In genomic region chr21:42425603-42425985, GRCh38 we compare ENCODE assay signal across 1 cellular context.
TF ChIP-seq lines count a peak whose summit lies in the region.

No MANE protein-coding gene starts in this region.

TF ChIP-seq in HepG2, 621 proteins besides CTCF, POLR2A, EP300 and RAD21:
- TF ChIP-seq E2F5 (CRISPR knock-in tag; conservative IDR thresholded peaks at IDR 0.05) (no peak), TBL1XR1 (IDR thresholded peaks at IDR 0.05; ENCODE audit: borderline replicate concordance, low read length, partially characterized antibody) (no peak), FOSL2 (CRISPR knock-in tag; IDR thresholded peaks at IDR 0.05) (0 out of 2 replicates have a peak, but pooled peaks have one; percentile 17), NFE2 (CRISPR knock-in tag; IDR thresholded peaks at IDR 0.05) (no peak), MAZ (IDR thresholded peaks at IDR 0.05; ENCODE audit: borderline replicate concordance, low read depth, low read length) (no peak), MAZ (CRISPR knock-in tag; IDR thresholded peaks at IDR 0.05; ENCODE audit: low read depth) (no peak), MNT (IDR thresholded peaks at IDR 0.05) (no peak), MYC (CRISPR knock-in tag; IDR thresholded peaks at IDR 0.05; ENCODE audit: borderline replicate concordance) (no peak)
